29 cellular contexts compared by ENCODE assay signal in the genomic region with DNA sequence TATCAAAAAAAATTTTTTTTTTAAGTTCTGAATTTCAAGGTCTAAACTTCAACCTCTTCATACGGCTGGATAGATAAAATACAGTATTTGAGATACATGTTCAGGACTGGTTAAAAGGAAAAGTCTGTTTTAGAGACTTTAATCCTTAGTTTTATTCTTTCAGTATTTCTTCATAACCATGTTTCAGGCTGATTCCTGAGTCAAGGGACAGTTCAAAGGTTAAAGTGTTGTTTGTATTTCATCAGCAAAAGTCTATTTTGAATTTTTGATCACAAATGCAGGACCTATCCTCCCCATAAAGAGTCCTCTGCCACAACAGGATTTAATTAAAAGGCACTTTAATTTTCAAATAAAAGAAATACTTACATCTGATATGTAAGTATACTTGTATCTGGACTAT.
"Had no signal": no experiment of that assay in that cellular context is flagged by ENCODE, and none has a peak within 500 bp of the region (broad histone marks: within the 10 kb centered on the region; RNA-seq: fewer than 3 reads in every experiment).

No MANE protein-coding gene starts in this region.

- H3K4me3 ChIP-seq: breast epithelium, esophagus squamous epithelium, heart right ventricle, left ventricle myocardium inferior, pancreas, psoas muscle, suprapubic skin, tibial artery, upper lobe of right lung had no signal

- FAIRE-seq: pancreas, TTC549 had no signal

- H3K36me3 ChIP-seq: breast epithelium, pancreas, suprapubic skin had no signal

- H3K27me3 ChIP-seq: breast epithelium, esophagus squamous epithelium, heart right ventricle, neutrophil, pancreas, suprapubic skin, tibial artery, upper lobe of right lung had no signal

- H3K27ac ChIP-seq: breast epithelium, esophagus squamous epithelium, heart right ventricle, left ventricle myocardium inferior, neutrophil, pancreas, psoas muscle, suprapubic skin, tibial artery, upper lobe of right lung, VCaP had no signal

- H3K9me3 ChIP-seq: breast epithelium, esophagus squamous epithelium, heart right ventricle, left ventricle myocardium inferior, neutrophil, pancreas, psoas muscle, suprapubic skin, tibial artery, upper lobe of right lung had no signal

- H3K4me1 ChIP-seq: breast epithelium, heart right ventricle, left ventricle myocardium inferior, psoas muscle, tibial artery, upper lobe of right lung had no signal

- DNase-seq: activated CD4-positive, alpha-beta memory T cell treated with anti-CD3 and anti-CD28 coated beads for 36 hours; activated CD4-positive, alpha-beta T cell treated with anti-CD3 and anti-CD28 coated beads for 48 hours; activated CD8-positive, alpha-beta memory T cell treated with anti-CD3 and anti-CD28 coated beads, Interleukin-2, amount 50 U/mL, for 4 hours; activated gamma-delta T cell; activated naive CD4-positive, alpha-beta T cell treated with anti-CD3 and anti-CD28 coated beads, Interleukin-2, amount 10 ng/mL, durations not matched to agents 7 days and 5 days; activated naive CD8-positive, alpha-beta T cell treated with anti-CD3 and anti-CD28 coated beads, Interleukin-2, amount 10 ng/mL, durations not matched to agents 7 days and 5 days; activated T-cell treated with anti-CD3 and anti-CD28 coated beads, Interleukin-2, amount 50 U/mL, for 24 hours; amniotic stem cell; central memory CD4-positive, alpha-beta T cell; effector CD4-positive, alpha-beta T cell; esophagus squamous epithelium; foreskin melanocyte; heart right ventricle; left ventricle myocardium inferior; naive B cell; nephron progenitor cell; pancreas; psoas muscle; stimulated activated CD4-positive, alpha-beta T cell treated with anti-CD3 and anti-CD28 coated beads, Interleukin-15, amount 100 ng/mL, for 24 hours; stimulated activated CD4-positive, alpha-beta T cell treated with anti-CD3 and anti-CD28 coated beads, Interleukin-2, amount 100 ng/mL, for 24 hours; stimulated activated naive CD4-positive, alpha-beta T cell; T-helper 9 cell; tibial artery; upper lobe of right lung had no signal
